ENCODE assay signal across 1 cellular context in genomic region chr6:26233608-26234420, GRCh38.
TF ChIP-seq lines count a peak whose summit lies in the region.

No MANE protein-coding gene starts in this region.

TF ChIP-seq in K562, 482 proteins besides CTCF, POLR2A, EP300 and RAD21 (continued from another document and continues in another):
- 0 out of 4 replicates have a peak, but pooled peaks of 1 of the 2 experiments have one; percentile 25 for TF ChIP-seq MLX (CRISPR knock-in tag; conservative IDR thresholded peaks at IDR 0.05)
- no peak for TF ChIP-seq EWSR1 (IDR thresholded peaks at IDR 0.05; ENCODE audit: borderline replicate concordance, low read depth, partially characterized antibody)
- 0 out of 2 replicates have a peak, but pooled peaks have one; percentile 16 for TF ChIP-seq NCOR1 (IDR thresholded peaks at IDR 0.05)
- no peak for TF ChIP-seq KHSRP (IDR thresholded peaks at IDR 0.05)
- TF ChIP-seq KLF16 (IDR thresholded peaks at IDR 0.05) = no peak; the same call in 1 of the 2 replicates
- TF ChIP-seq MECOM (CRISPR knock-in tag; IDR thresholded peaks at IDR 0.05) = no peak
- no peak for TF ChIP-seq ZNF518B (CRISPR knock-in tag; IDR thresholded peaks at IDR 0.05)
- TF ChIP-seq POLR2AphosphoS5 (IDR thresholded peaks at IDR 0.05; ENCODE audit: control insufficient read depth, insufficient read depth, low read depth, low read length) = peak; percentile 86
- TF ChIP-seq CCNT2 (IDR thresholded peaks at IDR 0.05; ENCODE audit: borderline replicate concordance, extremely low read depth, insufficient read length, low read depth, low read length) = no peak
- peak; percentile 14 for TF ChIP-seq NEUROD1 (IDR thresholded peaks at IDR 0.05; ENCODE audit: borderline replicate concordance, low read depth, low read length, partially characterized antibody)
- no peak for TF ChIP-seq TCF7L2 (IDR thresholded peaks at IDR 0.05; ENCODE audit: low read depth, low read length)
- TF ChIP-seq ZNF785 (CRISPR knock-in tag; IDR thresholded peaks at IDR 0.05) = no peak
- TF ChIP-seq ZNF764 (CRISPR knock-in tag; IDR thresholded peaks at IDR 0.05; ENCODE audit: low read depth) = no peak
- no peak for TF ChIP-seq DEAF1 (CRISPR knock-in tag; IDR thresholded peaks at IDR 0.05)
- no peak for TF ChIP-seq POU5F1 (IDR thresholded peaks at IDR 0.05; ENCODE audit: borderline replicate concordance, low read depth, low read length, partially characterized antibody)
- TF ChIP-seq EP400 (IDR thresholded peaks at IDR 0.05) = peak; percentile 33
- TF ChIP-seq RBM15 (IDR thresholded peaks at IDR 0.05; ENCODE audit: insufficient read depth, low read length) = no peak
- peak; percentile 60 for TF ChIP-seq RBBP5 (IDR thresholded peaks at IDR 0.05; ENCODE audit: borderline replicate concordance, insufficient read depth, low read length, poor library complexity, severe bottlenecking)
- no peak for TF ChIP-seq ZFPM2 (CRISPR knock-in tag; IDR thresholded peaks at IDR 0.05)
- no peak for TF ChIP-seq DDX20 (tag; IDR thresholded peaks at IDR 0.05; ENCODE audit: low read depth)
- no peak for TF ChIP-seq ILK (tag; IDR thresholded peaks at IDR 0.05; ENCODE audit: borderline replicate concordance, low read depth)
- no peak for TF ChIP-seq U2AF1 (optimal IDR thresholded peaks at IDR 0.05; ENCODE audit: low read depth, low read length)
- no peak for TF ChIP-seq U2AF2 (optimal IDR thresholded peaks at IDR 0.05; ENCODE audit: low read depth, low read length)
- TF ChIP-seq ZBTB1 (CRISPR knock-in tag; IDR thresholded peaks at IDR 0.05; ENCODE audit: borderline replicate concordance, low read depth) = no peak
- no peak for TF ChIP-seq SNAPC5 (CRISPR knock-in tag; IDR thresholded peaks at IDR 0.05)
- no peak for TF ChIP-seq SMARCE1 (IDR thresholded peaks at IDR 0.05)
- TF ChIP-seq MLLT1 (IDR thresholded peaks at IDR 0.05) = no peak; a peak in 2 of 4 replicates
- TF ChIP-seq ZBTB9 (CRISPR knock-in tag; IDR thresholded peaks at IDR 0.05) = no peak
- peak; percentile 20 to 54; a peak in 1 of 4 replicates for TF ChIP-seq TEAD1 (CRISPR knock-in tag; IDR thresholded peaks at IDR 0.05)
- TF ChIP-seq ARHGAP35 (IDR thresholded peaks at IDR 0.05; ENCODE audit: partially characterized antibody) = no peak
- TF ChIP-seq CREB1 (IDR thresholded peaks at IDR 0.05) = no peak; the same call in 1 of the 2 replicates
- no peak for TF ChIP-seq CREB1 (CRISPR knock-in tag; IDR thresholded peaks at IDR 0.05)
- TF ChIP-seq MEF2D (tag; conservative IDR thresholded peaks at IDR 0.05; ENCODE audit: low read depth) = 0 out of 2 replicates have a peak, but pooled peaks have one; percentile 15
- no peak for TF ChIP-seq NONO (IDR thresholded peaks at IDR 0.05; ENCODE audit: low read depth in 2 of 2, low read length in 1 of 2)
- TF ChIP-seq ARNT (IDR thresholded peaks at IDR 0.05) = no peak; a peak in 1 of 4 replicates
- no peak for TF ChIP-seq NR3C1 (CRISPR knock-in tag; IDR thresholded peaks at IDR 0.05)
- TF ChIP-seq ZNF274 (IDR thresholded peaks at IDR 0.05; ENCODE audit: borderline replicate concordance, low read depth, low read length) = no peak
- TF ChIP-seq RNF2 (IDR thresholded peaks at IDR 0.05) = peak; percentile 16; the same call in 1 of the 2 replicates
- no peak for TF ChIP-seq ZNF282 (CRISPR knock-in tag; IDR thresholded peaks at IDR 0.05)
- TF ChIP-seq ZNF740 (CRISPR knock-in tag; IDR thresholded peaks at IDR 0.05) = peak; percentile 65
- TF ChIP-seq ZNF740 (tag; IDR thresholded peaks at IDR 0.05) = no peak
- TF ChIP-seq E2F6 (IDR thresholded peaks at IDR 0.05; ENCODE audit: borderline replicate concordance in 1 of 2, extremely low read depth in 1 of 2, insufficient read depth in 1 of 2, insufficient read length in 1 of 2, low read depth in 1 of 2, low read length in 1 of 2, poor library complexity in 1 of 2, severe bottlenecking in 1 of 2) = peak; percentile 20 to 83
- no peak for TF ChIP-seq ZKSCAN3 (CRISPR knock-in tag; IDR thresholded peaks at IDR 0.05)
- no peak for TF ChIP-seq TSHZ1 (CRISPR knock-in tag; IDR thresholded peaks at IDR 0.05)
- TF ChIP-seq SRSF3 (IDR thresholded peaks at IDR 0.05; ENCODE audit: insufficient read depth, low read length) = no peak
- TF ChIP-seq NCOA4 (IDR thresholded peaks at IDR 0.05; ENCODE audit: partially characterized antibody) = no peak
- TF ChIP-seq TFE3 (CRISPR knock-in tag; IDR thresholded peaks at IDR 0.05) = no peak; the same call in 1 of the 2 replicates
- no peak for TF ChIP-seq NR2F6 (CRISPR knock-in tag; IDR thresholded peaks at IDR 0.05)
- TF ChIP-seq USF1 (CRISPR knock-in tag; IDR thresholded peaks at IDR 0.05) = 0 out of 2 replicates have a peak, but pooled peaks have one; percentile 20
- TF ChIP-seq KDM2B (CRISPR knock-in tag; IDR thresholded peaks at IDR 0.05) = no peak
